Comparison of ENCODE assay signal across 15 cellular contexts in genomic region chr12:93177208-93178153, GRCh38.
DNase-seq lines count a peak whose midpoint lies in the region; ATAC-seq and TF ChIP-seq lines count a peak whose summit lies in the region.
"Had no signal": no experiment of that assay in that cellular context is flagged by ENCODE, and none has a peak within 500 bp of the region (broad histone marks: within the 10 kb centered on the region; RNA-seq: fewer than 3 reads in every experiment).

No MANE protein-coding gene starts in this region.

- H3K36me3 ChIP-seq in adrenal gland (replicated peaks in 1 of 2) (no peaks in the 10 kb centered on the region), gastroesophageal sphincter (no peaks in the 10 kb centered on the region), psoas muscle (ENCODE audit: insufficient read depth in 1 of 2, low read depth in 1 of 2) (no peaks in the 10 kb centered on the region)
- H3K36me3 ChIP-seq: neural progenitor cell had no signal

- no peak overlapping the region for H3K27ac Mint-ChIP-seq in H9
- H3K27ac Mint-ChIP-seq: neural progenitor cell had no signal

- H2AK5ac ChIP-seq in H9 (ENCODE audit: insufficient read length, low read length) = no peak overlapping the region

- no peak overlapping the region for H3K4me3 Mint-ChIP-seq in H9
- H3K4me3 Mint-ChIP-seq: neural progenitor cell had no signal

- H3T11ph ChIP-seq in H9 (ENCODE audit: low read length) = no peak overlapping the region

- no peaks in the 10 kb centered on the region; the same call in 1 of the 2 replicates for H3K27me3 Mint-ChIP-seq in H9 (ENCODE audit: low read depth)

- no peak overlapping the region for H3K14ac ChIP-seq in H9 (ENCODE audit: insufficient read depth, low read length)

- H2BK12ac ChIP-seq in H9 (ENCODE audit: insufficient read length, low read depth, low read length) = no peak overlapping the region

- no peak overlapping the region for H2AFZ ChIP-seq in H9 (ENCODE audit: low read length)
- H2AFZ ChIP-seq: neural progenitor cell had no signal

- no peak overlapping the region for H2BK5ac ChIP-seq in H9 (ENCODE audit: insufficient read length, low read length)

- H2BK20ac ChIP-seq in H9 (ENCODE audit: low read depth, low read length, poor library complexity, severe bottlenecking) = peak overlapping the region; percentile 28

- DNase-seq in H9 = no peak
- DNase-seq in adrenal gland = peak in 2 of 7 donors; percentile 28 to 29
- DNase-seq in psoas muscle = no peak
- no peak for DNase-seq in activated naive CD4-positive, alpha-beta T cell (lab: John Stamatoyannopoulos, UW)
- DNase-seq in AML-193 (lab: John Stamatoyannopoulos, UW) = no peak
- DNase-seq: activated T-cell treated with anti-CD3 and anti-CD28 coated beads, Interleukin-2, amount 50 U/mL, for 1 hour; HFFc6; islet precursor cell; NCI-H1417 treated with DMSO at 0.1 percent for 48 hours; SHP77 treated with DMSO at 0.1 percent for 48 hours had no signal

- TF ChIP-seq POLR2A in adrenal gland (IDR thresholded peaks at IDR 0.05) (no peak), gastroesophageal sphincter (IDR thresholded peaks at IDR 0.05) (no peak)

- H3K18ac ChIP-seq in H9 (ENCODE audit: insufficient read length, low read depth, low read length) = no peak overlapping the region

- TF ChIP-seq CTCF in H9 (conservative IDR thresholded peaks at IDR 0.05) = no peak
- TF ChIP-seq CTCF in adrenal gland (IDR thresholded peaks at IDR 0.05) = no peak
- TF ChIP-seq CTCF in gastroesophageal sphincter (IDR thresholded peaks at IDR 0.05) = no peak
- TF ChIP-seq CTCF in psoas muscle (IDR thresholded peaks at IDR 0.05) = no peak

- no peaks in the 10 kb centered on the region for H3K4me1 Mint-ChIP-seq in H9

- H3K4ac ChIP-seq in H9 (ENCODE audit: low read depth, low read length) = no peak overlapping the region

- no peaks in the 10 kb centered on the region for H3K23me2 ChIP-seq in H9 (ENCODE audit: insufficient read length, low read depth, low read length, poor library complexity, severe bottlenecking)

- H4K20me1 ChIP-seq in H9 (ENCODE audit: control insufficient read depth, insufficient read depth, insufficient read length) = no peaks in the 10 kb centered on the region

- H3K56ac ChIP-seq in H9 (ENCODE audit: insufficient read length, low read depth, low read length) = no peak overlapping the region

- H3K27me3 ChIP-seq in H9 (ENCODE audit: insufficient read depth, low read length) = no peaks in the 10 kb centered on the region
- H3K27me3 ChIP-seq in adrenal gland = no peaks in the 10 kb centered on the region
- H3K27me3 ChIP-seq in gastroesophageal sphincter = no peaks in the 10 kb centered on the region
- no peaks in the 10 kb centered on the region for H3K27me3 ChIP-seq in psoas muscle (ENCODE audit: insufficient read depth in 3 of 3, low read length in 2 of 3)
- H3K27me3 ChIP-seq: neural progenitor cell had no signal

- no peak overlapping the region for H4K91ac ChIP-seq in H9 (ENCODE audit: insufficient read length, low read depth, low read length)

- H3K4me3 ChIP-seq in adrenal gland (no peak overlapping the region), gastroesophageal sphincter (no peak overlapping the region), psoas muscle (no peak overlapping the region)
- H3K4me3 ChIP-seq: neural progenitor cell had no signal

- intact Hi-C loops in adrenal gland (cut with DNase I) (no loop called here), psoas muscle (cut with DNase I) (loop anchor here in 1 of 2 donors (5.0 kb wide), 1 partner anchor 35 kb away; no protein-coding TSS in a partner anchor)

- peaks cover 3 to 16% (median 4%) of the 10 kb centered on the region in 3 experiments; a peak in 5 of 7 replicates for H3K36me3 Mint-ChIP-seq in H9 (ENCODE audit: insufficient read depth in 1 of 3, low read depth in 3 of 3)
- H3K36me3 Mint-ChIP-seq: neural progenitor cell had no signal

- H3K4me1 ChIP-seq in H9 (ENCODE audit: insufficient read depth, low read length) = no peaks in the 10 kb centered on the region
- H3K4me1 ChIP-seq in adrenal gland (replicated peaks in 1 of 2) = peaks cover 37 to 42% of the 10 kb centered on the region in 2 donors
- peaks cover 21 to 94% (median 28%) of the 10 kb centered on the region in 3 donors for H3K4me1 ChIP-seq in gastroesophageal sphincter
- H3K4me1 ChIP-seq in psoas muscle = peaks cover 54% of the 10 kb centered on the region
- H3K4me1 ChIP-seq: neural progenitor cell had no signal

- H3K27ac ChIP-seq in H9 (ENCODE audit: insufficient read length, low read depth, low read length) (no peak overlapping the region), adrenal gland (peak overlapping the region in 4 of 5 donors; percentile 41 to 83 (median 75)), gastroesophageal sphincter (peak overlapping the region; percentile 34 to 88 (median 82)), psoas muscle (peak overlapping the region; percentile 58)
- H3K27ac ChIP-seq: neural progenitor cell had no signal

- ATAC-seq in gastroesophageal sphincter = no peak
- no peak for ATAC-seq in psoas muscle
- no peak for ATAC-seq in HG03342 (IDR thresholded peaks at IDR 0.05; ENCODE audit: unreplicated experiment)
- no peak for ATAC-seq in GM21381 (IDR thresholded peaks at IDR 0.05; ENCODE audit: unreplicated experiment)
- ATAC-seq: activated CD4-positive, CD25-positive, alpha-beta regulatory T cell treated with anti-CD3 and anti-CD28 coated beads, Interleukin-2, amount 50 U/mL, for 24 hours had no signal

- H4K5ac ChIP-seq in H9 (ENCODE audit: insufficient read length, low read depth, low read length) = no peak overlapping the region

- no peak overlapping the region for H3K23ac ChIP-seq in H9 (ENCODE audit: insufficient read length, low read depth, low read length)

- H3K4me2 ChIP-seq in H9 (ENCODE audit: insufficient read depth, insufficient read length, low read length) = no peak overlapping the region
- H3K4me2 ChIP-seq: neural progenitor cell had no signal

- H3K9me3 Mint-ChIP-seq in H9 = peaks cover 11 to 20% of the 10 kb centered on the region in 2 experiments; a peak in 4 of 5 replicates
- H3K9me3 Mint-ChIP-seq: HFFc6 had no signal

- no peak overlapping the region for H3K9ac ChIP-seq in H9 (ENCODE audit: extremely low read depth, insufficient read length, low read length)
- H3K9ac ChIP-seq: neural progenitor cell had no signal

- H3K9me3 ChIP-seq in H9 (ENCODE audit: control insufficient read depth, low read depth, low read length) = peaks cover 5% of the 10 kb centered on the region
- no peaks in the 10 kb centered on the region for H3K9me3 ChIP-seq in adrenal gland (replicated peaks in 1 of 3)
- no peaks in the 10 kb centered on the region for H3K9me3 ChIP-seq in gastroesophageal sphincter
- no peaks in the 10 kb centered on the region for H3K9me3 ChIP-seq in psoas muscle

- TF ChIP-seq EP300 in gastroesophageal sphincter (IDR thresholded peaks at IDR 0.05) = no peak

- H3K79me1 ChIP-seq in H9 (ENCODE audit: insufficient read depth, low read depth, low read length, poor library complexity, severe bottlenecking) = no peaks in the 10 kb centered on the region

- H4K8ac ChIP-seq in H9 (replicated peaks; ENCODE audit: insufficient read length, low read depth, low read length) = no peak overlapping the region

- H2BK15ac ChIP-seq in H9 (ENCODE audit: low read depth, low read length) = no peak overlapping the region

- no peaks in the 10 kb centered on the region for H3K79me2 ChIP-seq in H9 (ENCODE audit: insufficient read depth, low read length)

- H2BK120ac ChIP-seq in H9 (ENCODE audit: low read depth, low read length, poor library complexity, severe bottlenecking) = no peak overlapping the region

- WGBS in H9 (ENCODE audit: extremely low coverage, insufficient read length, low lambda C conversion rate) = no CpG with 5 or more reads among the region's 9 CpGs
- 66 to 79% (median 67%) methylated on average over 9 of the region's 9 CpGs for WGBS in adrenal gland, 4 donors
- WGBS in gastroesophageal sphincter (ENCODE audit: low coverage in 1 of 2), 2 donors = 67 to 92% methylated on average over 4 to 9 of the region's 9 CpGs
- WGBS in psoas muscle, 3 donors = 83 to 94% (median 87%) methylated on average over 9 of the region's 9 CpGs
